In the genomic region with DNA sequence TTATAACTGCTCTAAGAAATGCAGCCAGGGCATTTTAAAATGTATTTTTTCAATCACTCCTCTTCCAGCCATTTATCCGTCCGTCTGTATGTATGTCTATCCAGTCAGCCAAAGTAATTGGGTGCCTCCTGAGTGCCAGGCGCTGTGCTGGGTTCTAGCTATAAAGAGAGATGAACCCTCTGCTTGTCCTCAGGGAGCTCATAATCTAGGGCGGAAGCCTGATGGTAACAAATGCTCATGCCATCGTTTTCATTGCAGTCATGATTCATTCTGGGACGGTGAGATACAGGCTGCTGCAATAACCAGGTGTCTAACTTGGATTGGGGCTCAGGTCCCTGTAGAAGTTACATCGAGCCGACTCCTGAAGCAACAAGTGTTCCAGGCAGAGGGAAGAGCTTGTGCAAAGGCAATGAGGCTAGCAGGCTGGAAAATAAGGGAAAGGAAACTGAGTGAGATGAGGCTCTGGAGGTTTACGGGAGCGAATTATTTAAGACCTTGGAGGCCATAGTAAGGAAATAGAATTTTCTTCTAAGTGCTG, we compare ENCODE assay signal across 8 cellular contexts. TPM values are rescaled to one million over a fixed set of nuclear protein-coding genes. Genes with fewer than 3 reads are reported as not detected.
DNase-seq lines count a peak whose midpoint lies in the region; ATAC-seq and TF ChIP-seq lines count a peak whose summit lies in the region.

No MANE protein-coding gene starts in this region.

- no peak for ATAC-seq in heart left ventricle
- ATAC-seq in Right ventricle myocardium superior (ENCODE audit: poor library complexity), result no peak
- ATAC-seq in lung (ENCODE audit: insufficient read depth, low FRiP score), result no peak

- H3K36me3 ChIP-seq in heart left ventricle, result peaks cover 0 to 2% (median 0%) of the 10 kb centered on the region in 9 donors
- no peaks in the 10 kb centered on the region for H3K36me3 ChIP-seq in lung (ENCODE audit: control insufficient read depth in 2 of 2, insufficient read depth in 2 of 2, low read length in 2 of 2)
- H3K36me3 ChIP-seq in urinary bladder (ENCODE audit: insufficient read depth), result no peaks in the 10 kb centered on the region

- WGBS in heart left ventricle, 4 donors, result 51 to 66% (median 54%) methylated on average over 10 of the region's 10 CpGs
- 55 to 60% methylated on average over 10 of the region's 10 CpGs for WGBS in lung, 2 donors
- WGBS in urinary bladder, result 65% methylated on average over 10 of the region's 10 CpGs

- no peak for TF ChIP-seq POLR2A in heart left ventricle (IDR thresholded peaks at IDR 0.05)

- in situ Hi-C loops in astrocyte of the cerebellum (cut with HindIII; ENCODE audit: low sequenced_read_pairs), result no loop called here

- H3K4me1 ChIP-seq in heart left ventricle (peaks cover 16 to 67% (median 46%) of the 10 kb centered on the region in 12 donors), lung (ENCODE audit: control insufficient read depth in 2 of 2, insufficient read depth in 2 of 2, low read length in 2 of 2) (peaks cover 10 to 17% of the 10 kb centered on the region in 2 donors), urinary bladder (ENCODE audit: insufficient read depth) (no peaks in the 10 kb centered on the region)

- H3K9me3 ChIP-seq in heart left ventricle (no peaks in the 10 kb centered on the region), lung (ENCODE audit: control insufficient read depth in 2 of 2, insufficient read depth in 1 of 2, low read length in 1 of 2) (no peaks in the 10 kb centered on the region)

- no peak for TF ChIP-seq CTCF in heart left ventricle (IDR thresholded peaks at IDR 0.05)
- TF ChIP-seq CTCF in astrocyte of the cerebellum (IDR thresholded peaks at IDR 0.05; ENCODE audit: low read depth, low read length, missing control alignments), result no peak
- no peak for TF ChIP-seq CTCF in lung (IDR thresholded peaks at IDR 0.05; ENCODE audit: control extremely low read depth, extremely low read depth)

- H3K27me3 ChIP-seq in heart left ventricle, result no peaks in the 10 kb centered on the region
- no peaks in the 10 kb centered on the region for H3K27me3 ChIP-seq in lung (ENCODE audit: control insufficient read depth, insufficient read depth)

- peak overlapping the region; percentile 90 to 99 (median 96) for H3K27ac ChIP-seq in heart left ventricle
- peak overlapping the region; percentile 62 to 89 for H3K27ac ChIP-seq in lung (ENCODE audit: low read depth in 1 of 2, low read length in 1 of 2)
- peak overlapping the region; percentile 39 for H3K27ac ChIP-seq in urinary bladder (ENCODE audit: low read depth)

- peak overlapping the region; percentile 24 to 79 (median 60) for H3K4me3 ChIP-seq in heart left ventricle
- peak overlapping the region; percentile 35 for H3K4me3 ChIP-seq in astrocyte of the cerebellum (ENCODE audit: low read depth, low read length)
- H3K4me3 ChIP-seq in lung, result no peak overlapping the region
- H3K4me3 ChIP-seq in urinary bladder (ENCODE audit: low read depth, low read length), result peak overlapping the region; percentile 55

- intact Hi-C loops in heart left ventricle (cut with DNase I) (loop anchor here (5.0 to 10.0 kb wide), 11 partner anchors 103 to 366 kb away; a partner anchor contains a TSS), Right ventricle myocardium superior (cut with DNase I) (loop anchor here (2.0 to 10.0 kb wide), 2 partner anchors 50 to 256 kb away; no protein-coding TSS in a partner anchor)

- DNase-seq in heart left ventricle, result no peak
- DNase-seq in Right ventricle myocardium superior, result no peak
- no peak for DNase-seq in astrocyte of the cerebellum (ENCODE audit: low read depth)
- DNase-seq in lung (ENCODE audit: low spot score), result no peak
- no peak for DNase-seq in NCI-H82 (lab: John Stamatoyannopoulos, UW)
- DNase-seq in cerebellar nuclear complex (lab: John Stamatoyannopoulos, UW), result no peak
- no peak for DNase-seq in 8988T

RNA-seq across cellular contexts. Expression of a gene that starts 11.6 kb away (rescaled TPM):
- 100 to 1,000 TPM in 1 of 9 donors, 10 to 100 TPM in 8; 18.3 to 140 (median 70.2) TPM for total RNA-seq in heart left ventricle
- polyA plus RNA-seq in heart left ventricle, result 10 to 100 TPM; 44.5 to 61.9 TPM
- total RNA-seq in Right ventricle myocardium superior, result 29.2 TPM
- total RNA-seq in lung, result 100 to 1,000 TPM in 1 of 2 donors, 10 to 100 TPM in 1; 36.0 to 129 TPM
- polyA plus RNA-seq in lung, result 100 to 1,000 TPM; 110 to 383 TPM
- total RNA-seq in urinary bladder, result 40.2 TPM
- 217 TPM for polyA plus RNA-seq in urinary bladder

RNA-seq across cellular contexts. Expression of a gene that starts 25.4 kb away (rescaled TPM):
- total RNA-seq in heart left ventricle, result 10 to 100 TPM in 3 of 9 donors, 1 to 10 TPM in 6; 1.1 to 25.9 (median 3.3) TPM
- polyA plus RNA-seq in heart left ventricle, result 1 to 10 TPM; 2.8 to 7.2 TPM
- total RNA-seq in Right ventricle myocardium superior, result 3.7 TPM
- total RNA-seq in lung, result 100 to 1,000 TPM in 1 of 2 donors, 10 to 100 TPM in 1; 26.6 to 108 TPM
- 100 to 1,000 TPM; 113 to 403 TPM for polyA plus RNA-seq in lung
- 3.4 TPM for total RNA-seq in urinary bladder
- polyA plus RNA-seq in urinary bladder, result 15.8 TPM

RNA-seq across cellular contexts. Expression of a gene that starts 56.4 kb away (rescaled TPM):
- total RNA-seq in heart left ventricle (10 to 100 TPM; 29.2 to 50.2 (median 42.1) TPM), Right ventricle myocardium superior (47.4 TPM), lung (10 to 100 TPM; 31.8 to 37.9 TPM), urinary bladder (19.0 TPM)
- polyA plus RNA-seq in heart left ventricle (10 to 100 TPM; 25.8 to 48.4 TPM), lung (10 to 100 TPM; 10.3 to 11.8 TPM), urinary bladder (44.8 TPM)

Comparison
In these comparisons a context has a peak if more than half of its experiments do, and no peak if none do; other contexts are left out.
1. H3K27ac ChIP-seq: peak in every context shown above with its lines; median percentile 96 in heart left ventricle; 76 in lung; 39 in urinary bladder.